Comparison of ENCODE assay signal across 1 cellular context in genomic region chr7:115603416-115603815, GRCh38.
TF ChIP-seq lines count a peak whose summit lies in the region.

No MANE protein-coding gene starts in this region.

TF ChIP-seq in GM23338, 12 proteins besides CTCF, POLR2A, EP300 and RAD21 (continued from another document):
- TF ChIP-seq ZNF462 (CRISPR knock-in tag; IDR thresholded peaks at IDR 0.05) (no peak), EZH2 (IDR thresholded peaks at IDR 0.05; ENCODE audit: low read depth, unreplicated experiment) (no peak)
